15 cellular contexts compared by ENCODE assay signal in genomic region chr22:40123387-40123786, GRCh38. TPM values are rescaled to one million over a fixed set of nuclear protein-coding genes. Genes with fewer than 3 reads are reported as not detected.
DNase-seq lines count a peak whose midpoint lies in the region; ATAC-seq and TF ChIP-seq lines count a peak whose summit lies in the region.
"Had no signal": no experiment of that assay in that cellular context is flagged by ENCODE, and none has a peak within 500 bp of the region (broad histone marks: within the 10 kb centered on the region; RNA-seq: fewer than 3 reads in every experiment).

No MANE protein-coding gene starts in this region.

- H3K9me3 ChIP-seq in heart right ventricle, result no peaks in the 10 kb centered on the region

- in situ Hi-C loops in SK-MEL-5 (cut with HindIII; ENCODE audit: low pct_unique_long_range_greater_than_20kb, low sequenced_read_pairs), result no loop called here

- intact Hi-C loops in heart right ventricle (cut with DNase I) (no loop called here), sciatic nerve (cut with DNase I) (loop anchor here (2.0 kb wide), 1 partner anchor 17 kb away; no protein-coding TSS in a partner anchor)

- peaks cover 51% of the 10 kb centered on the region for H3K4me1 Mint-ChIP-seq in activated T-cell treated with anti-CD3 and anti-CD28 coated beads, Interleukin-2, amount 50 U/mL, for 24 hours (ENCODE audit: low read depth)

- ATAC-seq in heart right ventricle (peak; percentile 73 to 88 (median 81)), sciatic nerve (peak; percentile 64), GM19023 (IDR thresholded peaks at IDR 0.05; ENCODE audit: unreplicated experiment) (no peak)
- ATAC-seq: stimulated activated naive CD8-positive, alpha-beta T cell treated with anti-CD3 and anti-CD28 coated beads, Interleukin-15, amount 100 ng/mL, for 72 hours had no signal

- no peak overlapping the region for H3K4me3 Mint-ChIP-seq in activated T-cell treated with anti-CD3 and anti-CD28 coated beads, Interleukin-2, amount 50 U/mL, for 24 hours
- H3K4me3 Mint-ChIP-seq: neural crest cell; stimulated activated naive CD8-positive, alpha-beta T cell treated with anti-CD3 and anti-CD28 coated beads, Interleukin-15, amount 100 ng/mL, for 72 hours had no signal

- H3K4me3 ChIP-seq in heart right ventricle, result no peak overlapping the region
- H3K4me3 ChIP-seq: coronary artery had no signal

- peaks cover 0 to 49% (median 0%) of the 10 kb centered on the region in 9 donors for H3K36me3 ChIP-seq in heart right ventricle

- H3K36me3 Mint-ChIP-seq in activated T-cell treated with anti-CD3 and anti-CD28 coated beads, Interleukin-2, amount 50 U/mL, for 24 hours (ENCODE audit: low read depth), result peaks cover 48% of the 10 kb centered on the region

- DNase-seq in activated T-cell treated with anti-CD3 and anti-CD28 coated beads, Interleukin-2, amount 50 U/mL, for 24 hours, result no peak
- DNase-seq in activated T-cell treated with anti-CD3 and anti-CD28 coated beads, Interleukin-2, amount 50 U/mL, for 48 hours, result no peak
- DNase-seq in SK-MEL-5 (ENCODE audit: low read depth, low spot score) (peak; percentile 37), heart right ventricle (peak; percentile 29 to 32), sciatic nerve (ENCODE audit: low spot score) (no peak), RPMI8226 (no peak)
- DNase-seq in effector CD8-positive, alpha-beta T cell (lab: John Stamatoyannopoulos, UW), result no peak
- DNase-seq: activated gamma-delta T cell; mammary epithelial cell; NCI-H1436; NCI-H82; stimulated activated naive CD8-positive, alpha-beta T cell treated with anti-CD3 and anti-CD28 coated beads, Interleukin-15, amount 100 ng/mL, for 72 hours had no signal

- peak overlapping the region; percentile 51 for H3K27ac Mint-ChIP-seq in activated T-cell treated with anti-CD3 and anti-CD28 coated beads, Interleukin-2, amount 50 U/mL, for 24 hours

- WGBS in heart right ventricle, 2 donors, result 51 to 56% methylated on average over 3 of the region's 3 CpGs

- peaks cover 0 to 37% (median 14%) of the 10 kb centered on the region in 9 donors for H3K4me1 ChIP-seq in heart right ventricle

- no peaks in the 10 kb centered on the region for H3K9me3 Mint-ChIP-seq in activated T-cell treated with anti-CD3 and anti-CD28 coated beads, Interleukin-2, amount 50 U/mL, for 24 hours
- H3K9me3 Mint-ChIP-seq: neural crest cell; stimulated activated naive CD8-positive, alpha-beta T cell treated with anti-CD3 and anti-CD28 coated beads, Interleukin-15, amount 100 ng/mL, for 72 hours had no signal

- H3K27ac ChIP-seq in heart right ventricle, result peak overlapping the region in 2 of 10 donors; percentile 20 to 58

- no peak for TF ChIP-seq CTCF in heart right ventricle (IDR thresholded peaks at IDR 0.05)

- H3K27me3 Mint-ChIP-seq in activated T-cell treated with anti-CD3 and anti-CD28 coated beads, Interleukin-2, amount 50 U/mL, for 24 hours, result no peaks in the 10 kb centered on the region
- H3K27me3 Mint-ChIP-seq: stimulated activated naive CD8-positive, alpha-beta T cell treated with anti-CD3 and anti-CD28 coated beads, Interleukin-15, amount 100 ng/mL, for 72 hours had no signal

- no peaks in the 10 kb centered on the region for H3K27me3 ChIP-seq in heart right ventricle

RNA-seq across cellular contexts. Expression of gene TNRC6B, which starts 54.3 kb away (rescaled TPM):
- 27.2 and 27.9 TPM in 2 replicates for total RNA-seq in SK-MEL-5 (2014; rRNA removed; shearing (Covaris generic))
- polyA plus RNA-seq in SK-MEL-5 (2015; cell fraction: cytosol; rRNA removed), result 9.6 and 10.9 TPM in 2 replicates
- 10.3 and 11.8 TPM in 2 replicates for polyA plus RNA-seq in SK-MEL-5 (2015; cell fraction: nucleus; rRNA removed)
- 10 to 100 TPM; 36.3 to 62.5 (median 56.0) TPM for total RNA-seq in heart right ventricle
- polyA plus RNA-seq in heart right ventricle, result 10 to 100 TPM in 1 of 2 donors, 1 to 10 TPM in 1; 1.7 to 21.6 TPM
- 86.0 TPM for total RNA-seq in sciatic nerve

Comparison
In these comparisons a context has a peak if more than half of its experiments do, and no peak if none do; other contexts are left out.
1. DNase-seq: peak in SK-MEL-5 (single experiment) and heart right ventricle (2 of 2); none in activated T-cell treated with anti-CD3 and anti-CD28 coated beads, Interleukin-2, amount 50 U/mL, for 24 hours (single experiment), activated T-cell treated with anti-CD3 and anti-CD28 coated beads, Interleukin-2, amount 50 U/mL, for 48 hours (0 of 2), sciatic nerve (single experiment), RPMI8226 (single experiment) and effector CD8-positive, alpha-beta T cell (single experiment).